ENCODE assay signal across 1 cellular context in the genomic region with DNA sequence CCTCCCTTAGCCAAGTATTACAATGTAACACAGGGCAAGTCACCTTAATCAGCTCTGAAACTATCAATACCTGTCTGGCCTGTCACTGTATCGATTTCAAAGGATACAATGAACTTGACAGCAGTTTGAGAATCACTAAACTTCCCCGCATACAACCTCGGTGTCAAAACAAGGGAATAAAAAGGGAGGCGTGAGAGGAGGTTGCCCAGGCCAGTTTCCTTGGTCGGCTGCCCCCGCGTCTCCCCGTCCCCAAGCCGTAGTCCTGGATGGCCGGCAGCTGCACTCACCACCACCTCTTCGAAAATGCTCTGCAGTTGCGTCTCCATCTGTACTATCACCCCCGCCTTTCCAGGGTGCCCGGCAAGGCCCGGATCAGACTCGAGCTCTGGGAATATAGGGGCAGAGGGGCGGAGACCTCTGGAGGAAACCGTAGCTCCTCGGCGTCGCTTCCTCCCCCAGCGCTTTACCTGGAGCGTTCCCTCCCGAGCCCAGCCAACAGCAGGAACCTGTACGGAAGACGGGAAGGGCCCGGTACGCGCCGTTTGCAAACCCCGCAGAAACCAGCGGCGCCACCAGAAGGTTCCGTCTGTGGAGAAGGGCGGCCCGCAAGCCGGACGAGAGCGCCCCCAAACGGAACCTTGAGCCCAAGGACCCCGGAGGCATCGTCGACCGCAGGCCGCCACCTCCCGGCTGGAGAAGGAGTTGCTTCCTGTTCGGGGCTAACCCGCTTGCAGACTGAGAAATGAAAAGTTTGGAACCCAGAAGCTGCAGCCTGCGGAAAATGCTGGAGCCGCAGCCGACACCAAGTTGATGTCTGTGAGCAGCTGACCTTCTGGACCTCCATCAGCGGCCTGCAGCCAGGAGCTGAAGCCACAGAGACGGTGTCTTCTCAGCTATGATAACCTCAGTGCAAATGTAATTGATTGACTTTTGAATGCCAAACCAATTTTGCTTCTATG.
TF ChIP-seq lines count a peak whose summit lies in the region.

A gene with protein sequence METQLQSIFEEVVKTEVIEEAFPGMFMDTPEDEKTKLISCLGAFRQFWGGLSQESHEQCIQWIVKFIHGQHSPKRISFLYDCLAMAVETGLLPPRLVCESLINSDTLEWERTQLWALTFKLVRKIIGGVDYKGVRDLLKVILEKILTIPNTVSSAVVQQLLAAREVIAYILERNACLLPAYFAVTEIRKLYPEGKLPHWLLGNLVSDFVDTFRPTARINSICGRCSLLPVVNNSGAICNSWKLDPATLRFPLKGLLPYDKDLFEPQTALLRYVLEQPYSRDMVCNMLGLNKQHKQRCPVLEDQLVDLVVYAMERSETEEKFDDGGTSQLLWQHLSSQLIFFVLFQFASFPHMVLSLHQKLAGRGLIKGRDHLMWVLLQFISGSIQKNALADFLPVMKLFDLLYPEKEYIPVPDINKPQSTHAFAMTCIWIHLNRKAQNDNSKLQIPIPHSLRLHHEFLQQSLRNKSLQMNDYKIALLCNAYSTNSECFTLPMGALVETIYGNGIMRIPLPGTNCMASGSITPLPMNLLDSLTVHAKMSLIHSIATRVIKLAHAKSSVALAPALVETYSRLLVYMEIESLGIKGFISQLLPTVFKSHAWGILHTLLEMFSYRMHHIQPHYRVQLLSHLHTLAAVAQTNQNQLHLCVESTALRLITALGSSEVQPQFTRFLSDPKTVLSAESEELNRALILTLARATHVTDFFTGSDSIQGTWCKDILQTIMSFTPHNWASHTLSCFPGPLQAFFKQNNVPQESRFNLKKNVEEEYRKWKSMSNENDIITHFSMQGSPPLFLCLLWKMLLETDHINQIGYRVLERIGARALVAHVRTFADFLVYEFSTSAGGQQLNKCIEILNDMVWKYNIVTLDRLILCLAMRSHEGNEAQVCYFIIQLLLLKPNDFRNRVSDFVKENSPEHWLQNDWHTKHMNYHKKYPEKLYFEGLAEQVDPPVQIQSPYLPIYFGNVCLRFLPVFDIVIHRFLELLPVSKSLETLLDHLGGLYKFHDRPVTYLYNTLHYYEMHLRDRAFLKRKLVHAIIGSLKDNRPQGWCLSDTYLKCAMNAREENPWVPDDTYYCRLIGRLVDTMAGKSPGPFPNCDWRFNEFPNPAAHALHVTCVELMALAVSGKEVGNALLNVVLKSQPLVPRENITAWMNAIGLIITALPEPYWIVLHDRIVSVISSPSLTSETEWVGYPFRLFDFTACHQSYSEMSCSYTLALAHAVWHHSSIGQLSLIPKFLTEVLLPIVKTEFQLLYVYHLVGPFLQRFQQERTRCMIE (N-terminal part only) (minus strand): TSS at position 519 of the 959 bp plus-strand sequence. CDS start 193 bp downstream, at position 326.

TF ChIP-seq in HepG2, 621 proteins besides CTCF, POLR2A, EP300 and RAD21 (continued from another document and continues in another):
- TF ChIP-seq ZNF10 (CRISPR knock-in tag; IDR thresholded peaks at IDR 0.05; ENCODE audit: borderline replicate concordance, low read depth) (no peak), XBP1 (CRISPR knock-in tag; IDR thresholded peaks at IDR 0.05) (peak; percentile 84; the same call in 1 of the 2 replicates), JUNB (CRISPR knock-in tag; IDR thresholded peaks at IDR 0.05; ENCODE audit: borderline replicate concordance) (no peak), SP2 (CRISPR knock-in tag; IDR thresholded peaks at IDR 0.05) (peak; percentile 73), ATM (IDR thresholded peaks at IDR 0.05; ENCODE audit: borderline replicate concordance) (no peak), HNRNPK (IDR thresholded peaks at IDR 0.05; ENCODE audit: low read depth, low read length, poor library complexity, severe bottlenecking) (no peak), ZNF34 (CRISPR knock-in tag; IDR thresholded peaks at IDR 0.05; ENCODE audit: borderline replicate concordance) (peak; percentile 100), ZNF138 (CRISPR knock-in tag; IDR thresholded peaks at IDR 0.05; ENCODE audit: low read depth) (peak; percentile 57; the same call in 1 of the 2 replicates), HOXA3 (CRISPR knock-in tag; IDR thresholded peaks at IDR 0.05) (peak; percentile 99), SRSF4 (IDR thresholded peaks at IDR 0.05; ENCODE audit: low read depth, low read length, poor library complexity, severe bottlenecking) (no peak), KDM6A (CRISPR knock-in tag; IDR thresholded peaks at IDR 0.05; ENCODE audit: low read depth) (no peak), ZNF598 (CRISPR knock-in tag; IDR thresholded peaks at IDR 0.05; ENCODE audit: borderline replicate concordance) (peak; percentile 100), ZNF546 (CRISPR knock-in tag; conservative IDR thresholded peaks at IDR 0.05) (peak; percentile 98), ZNF124 (CRISPR knock-in tag; IDR thresholded peaks at IDR 0.05) (peak; percentile 99), JARID2 (CRISPR knock-in tag; IDR thresholded peaks at IDR 0.05; ENCODE audit: insufficient replicate concordance) (peak; percentile 98), REL (CRISPR knock-in tag; conservative IDR thresholded peaks at IDR 0.05) (peak; percentile 90; the same call in 1 of the 2 replicates), ZNF674 (CRISPR knock-in tag; IDR thresholded peaks at IDR 0.05; ENCODE audit: low read depth) (no peak), EEA1 (CRISPR knock-in tag; IDR thresholded peaks at IDR 0.05; ENCODE audit: borderline replicate concordance) (peak; percentile 98), ATF7-NPFF (CRISPR knock-in tag; IDR thresholded peaks at IDR 0.05; ENCODE audit: low read depth) (peak; percentile 99), ZNF878 (CRISPR knock-in tag; IDR thresholded peaks at IDR 0.05) (peak; percentile 99), ZBTB20 (CRISPR knock-in tag; IDR thresholded peaks at IDR 0.05; ENCODE audit: borderline replicate concordance, low read depth) (peak; percentile 99), MTA3 (CRISPR knock-in tag; IDR thresholded peaks at IDR 0.05) (no peak; the same call in 1 of the 2 replicates), THYN1 (CRISPR knock-in tag; IDR thresholded peaks at IDR 0.05; ENCODE audit: borderline replicate concordance, low read depth) (peak; percentile 98; the same call in 1 of the 2 replicates), RBAK (CRISPR knock-in tag; IDR thresholded peaks at IDR 0.05) (peak; percentile 89), HDAC1 (CRISPR knock-in tag; IDR thresholded peaks at IDR 0.05) (peak; percentile 100), RCOR2 (CRISPR knock-in tag; IDR thresholded peaks at IDR 0.05) (peak; percentile 79)
- TF ChIP-seq, protein P1, sequence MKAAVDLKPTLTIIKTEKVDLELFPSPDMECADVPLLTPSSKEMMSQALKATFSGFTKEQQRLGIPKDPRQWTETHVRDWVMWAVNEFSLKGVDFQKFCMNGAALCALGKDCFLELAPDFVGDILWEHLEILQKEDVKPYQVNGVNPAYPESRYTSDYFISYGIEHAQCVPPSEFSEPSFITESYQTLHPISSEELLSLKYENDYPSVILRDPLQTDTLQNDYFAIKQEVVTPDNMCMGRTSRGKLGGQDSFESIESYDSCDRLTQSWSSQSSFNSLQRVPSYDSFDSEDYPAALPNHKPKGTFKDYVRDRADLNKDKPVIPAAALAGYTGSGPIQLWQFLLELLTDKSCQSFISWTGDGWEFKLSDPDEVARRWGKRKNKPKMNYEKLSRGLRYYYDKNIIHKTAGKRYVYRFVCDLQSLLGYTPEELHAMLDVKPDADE (CRISPR knock-in tag; IDR thresholded peaks at IDR 0.05), result peak; percentile 66; the same call in 1 of the 2 replicates
- TF ChIP-seq, protein P2, sequence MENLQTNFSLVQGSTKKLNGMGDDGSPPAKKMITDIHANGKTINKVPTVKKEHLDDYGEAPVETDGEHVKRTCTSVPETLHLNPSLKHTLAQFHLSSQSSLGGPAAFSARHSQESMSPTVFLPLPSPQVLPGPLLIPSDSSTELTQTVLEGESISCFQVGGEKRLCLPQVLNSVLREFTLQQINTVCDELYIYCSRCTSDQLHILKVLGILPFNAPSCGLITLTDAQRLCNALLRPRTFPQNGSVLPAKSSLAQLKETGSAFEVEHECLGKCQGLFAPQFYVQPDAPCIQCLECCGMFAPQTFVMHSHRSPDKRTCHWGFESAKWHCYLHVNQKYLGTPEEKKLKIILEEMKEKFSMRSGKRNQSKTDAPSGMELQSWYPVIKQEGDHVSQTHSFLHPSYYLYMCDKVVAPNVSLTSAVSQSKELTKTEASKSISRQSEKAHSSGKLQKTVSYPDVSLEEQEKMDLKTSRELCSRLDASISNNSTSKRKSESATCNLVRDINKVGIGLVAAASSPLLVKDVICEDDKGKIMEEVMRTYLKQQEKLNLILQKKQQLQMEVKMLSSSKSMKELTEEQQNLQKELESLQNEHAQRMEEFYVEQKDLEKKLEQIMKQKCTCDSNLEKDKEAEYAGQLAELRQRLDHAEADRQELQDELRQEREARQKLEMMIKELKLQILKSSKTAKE (CRISPR knock-in tag; IDR thresholded peaks at IDR 0.05; ENCODE audit: borderline replicate concordance), result no peak
- TF ChIP-seq, protein P3, sequence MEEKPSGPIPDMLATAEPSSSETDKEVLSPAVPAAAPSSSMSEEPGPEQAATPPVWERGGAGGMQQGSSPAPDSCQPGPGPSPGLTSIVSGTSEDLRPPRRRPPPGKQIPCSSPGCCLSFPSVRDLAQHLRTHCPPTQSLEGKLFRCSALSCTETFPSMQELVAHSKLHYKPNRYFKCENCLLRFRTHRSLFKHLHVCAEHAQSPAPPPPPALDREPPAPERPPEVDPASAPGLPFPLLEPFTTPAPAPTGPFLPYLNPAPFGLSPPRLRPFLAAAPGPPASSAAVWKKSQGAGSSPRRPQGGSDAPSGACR (CRISPR knock-in tag; IDR thresholded peaks at IDR 0.05), result peak; percentile 100
- TF ChIP-seq, protein P4, sequence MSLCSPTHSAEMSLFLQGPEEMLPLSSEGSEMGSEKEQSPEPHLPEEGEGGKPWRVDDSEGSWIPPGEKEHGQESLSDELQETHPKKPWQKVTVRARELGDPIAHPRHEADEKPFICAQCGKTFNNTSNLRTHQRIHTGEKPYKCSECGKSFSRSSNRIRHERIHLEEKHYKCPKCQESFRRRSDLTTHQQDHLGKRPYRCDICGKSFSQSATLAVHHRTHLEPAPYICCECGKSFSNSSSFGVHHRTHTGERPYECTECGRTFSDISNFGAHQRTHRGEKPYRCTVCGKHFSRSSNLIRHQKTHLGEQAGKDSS (CRISPR knock-in tag; IDR thresholded peaks at IDR 0.05; ENCODE audit: borderline replicate concordance, low read depth), result peak; percentile 99
- TF ChIP-seq, protein P5, sequence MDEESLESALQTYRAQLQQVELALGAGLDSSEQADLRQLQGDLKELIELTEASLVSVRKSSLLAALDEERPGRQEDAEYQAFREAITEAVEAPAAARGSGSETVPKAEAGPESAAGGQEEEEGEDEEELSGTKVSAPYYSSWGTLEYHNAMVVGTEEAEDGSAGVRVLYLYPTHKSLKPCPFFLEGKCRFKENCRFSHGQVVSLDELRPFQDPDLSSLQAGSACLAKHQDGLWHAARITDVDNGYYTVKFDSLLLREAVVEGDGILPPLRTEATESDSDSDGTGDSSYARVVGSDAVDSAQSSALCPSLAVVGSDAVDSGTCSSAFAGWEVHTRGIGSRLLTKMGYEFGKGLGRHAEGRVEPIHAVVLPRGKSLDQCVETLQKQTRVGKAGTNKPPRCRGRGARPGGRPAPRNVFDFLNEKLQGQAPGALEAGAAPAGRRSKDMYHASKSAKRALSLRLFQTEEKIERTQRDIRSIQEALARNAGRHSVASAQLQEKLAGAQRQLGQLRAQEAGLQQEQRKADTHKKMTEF (CRISPR knock-in tag; IDR thresholded peaks at IDR 0.05), result peak; percentile 100
- TF ChIP-seq, protein P6, sequence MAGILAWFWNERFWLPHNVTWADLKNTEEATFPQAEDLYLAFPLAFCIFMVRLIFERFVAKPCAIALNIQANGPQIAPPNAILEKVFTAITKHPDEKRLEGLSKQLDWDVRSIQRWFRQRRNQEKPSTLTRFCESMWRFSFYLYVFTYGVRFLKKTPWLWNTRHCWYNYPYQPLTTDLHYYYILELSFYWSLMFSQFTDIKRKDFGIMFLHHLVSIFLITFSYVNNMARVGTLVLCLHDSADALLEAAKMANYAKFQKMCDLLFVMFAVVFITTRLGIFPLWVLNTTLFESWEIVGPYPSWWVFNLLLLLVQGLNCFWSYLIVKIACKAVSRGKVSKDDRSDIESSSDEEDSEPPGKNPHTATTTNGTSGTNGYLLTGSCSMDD (CRISPR knock-in tag; IDR thresholded peaks at IDR 0.05), result no peak
- TF ChIP-seq, protein P7, sequence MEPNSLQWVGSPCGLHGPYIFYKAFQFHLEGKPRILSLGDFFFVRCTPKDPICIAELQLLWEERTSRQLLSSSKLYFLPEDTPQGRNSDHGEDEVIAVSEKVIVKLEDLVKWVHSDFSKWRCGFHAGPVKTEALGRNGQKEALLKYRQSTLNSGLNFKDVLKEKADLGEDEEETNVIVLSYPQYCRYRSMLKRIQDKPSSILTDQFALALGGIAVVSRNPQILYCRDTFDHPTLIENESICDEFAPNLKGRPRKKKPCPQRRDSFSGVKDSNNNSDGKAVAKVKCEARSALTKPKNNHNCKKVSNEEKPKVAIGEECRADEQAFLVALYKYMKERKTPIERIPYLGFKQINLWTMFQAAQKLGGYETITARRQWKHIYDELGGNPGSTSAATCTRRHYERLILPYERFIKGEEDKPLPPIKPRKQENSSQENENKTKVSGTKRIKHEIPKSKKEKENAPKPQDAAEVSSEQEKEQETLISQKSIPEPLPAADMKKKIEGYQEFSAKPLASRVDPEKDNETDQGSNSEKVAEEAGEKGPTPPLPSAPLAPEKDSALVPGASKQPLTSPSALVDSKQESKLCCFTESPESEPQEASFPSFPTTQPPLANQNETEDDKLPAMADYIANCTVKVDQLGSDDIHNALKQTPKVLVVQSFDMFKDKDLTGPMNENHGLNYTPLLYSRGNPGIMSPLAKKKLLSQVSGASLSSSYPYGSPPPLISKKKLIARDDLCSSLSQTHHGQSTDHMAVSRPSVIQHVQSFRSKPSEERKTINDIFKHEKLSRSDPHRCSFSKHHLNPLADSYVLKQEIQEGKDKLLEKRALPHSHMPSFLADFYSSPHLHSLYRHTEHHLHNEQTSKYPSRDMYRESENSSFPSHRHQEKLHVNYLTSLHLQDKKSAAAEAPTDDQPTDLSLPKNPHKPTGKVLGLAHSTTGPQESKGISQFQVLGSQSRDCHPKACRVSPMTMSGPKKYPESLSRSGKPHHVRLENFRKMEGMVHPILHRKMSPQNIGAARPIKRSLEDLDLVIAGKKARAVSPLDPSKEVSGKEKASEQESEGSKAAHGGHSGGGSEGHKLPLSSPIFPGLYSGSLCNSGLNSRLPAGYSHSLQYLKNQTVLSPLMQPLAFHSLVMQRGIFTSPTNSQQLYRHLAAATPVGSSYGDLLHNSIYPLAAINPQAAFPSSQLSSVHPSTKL (CRISPR knock-in tag; IDR thresholded peaks at IDR 0.05), result peak; percentile 95
- TF ChIP-seq, protein P8, sequence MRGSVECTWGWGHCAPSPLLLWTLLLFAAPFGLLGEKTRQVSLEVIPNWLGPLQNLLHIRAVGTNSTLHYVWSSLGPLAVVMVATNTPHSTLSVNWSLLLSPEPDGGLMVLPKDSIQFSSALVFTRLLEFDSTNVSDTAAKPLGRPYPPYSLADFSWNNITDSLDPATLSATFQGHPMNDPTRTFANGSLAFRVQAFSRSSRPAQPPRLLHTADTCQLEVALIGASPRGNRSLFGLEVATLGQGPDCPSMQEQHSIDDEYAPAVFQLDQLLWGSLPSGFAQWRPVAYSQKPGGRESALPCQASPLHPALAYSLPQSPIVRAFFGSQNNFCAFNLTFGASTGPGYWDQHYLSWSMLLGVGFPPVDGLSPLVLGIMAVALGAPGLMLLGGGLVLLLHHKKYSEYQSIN (CRISPR knock-in tag; IDR thresholded peaks at IDR 0.05; ENCODE audit: borderline replicate concordance), result no peak
